ENCODE assay signal across 1 cellular context in the genomic region with DNA sequence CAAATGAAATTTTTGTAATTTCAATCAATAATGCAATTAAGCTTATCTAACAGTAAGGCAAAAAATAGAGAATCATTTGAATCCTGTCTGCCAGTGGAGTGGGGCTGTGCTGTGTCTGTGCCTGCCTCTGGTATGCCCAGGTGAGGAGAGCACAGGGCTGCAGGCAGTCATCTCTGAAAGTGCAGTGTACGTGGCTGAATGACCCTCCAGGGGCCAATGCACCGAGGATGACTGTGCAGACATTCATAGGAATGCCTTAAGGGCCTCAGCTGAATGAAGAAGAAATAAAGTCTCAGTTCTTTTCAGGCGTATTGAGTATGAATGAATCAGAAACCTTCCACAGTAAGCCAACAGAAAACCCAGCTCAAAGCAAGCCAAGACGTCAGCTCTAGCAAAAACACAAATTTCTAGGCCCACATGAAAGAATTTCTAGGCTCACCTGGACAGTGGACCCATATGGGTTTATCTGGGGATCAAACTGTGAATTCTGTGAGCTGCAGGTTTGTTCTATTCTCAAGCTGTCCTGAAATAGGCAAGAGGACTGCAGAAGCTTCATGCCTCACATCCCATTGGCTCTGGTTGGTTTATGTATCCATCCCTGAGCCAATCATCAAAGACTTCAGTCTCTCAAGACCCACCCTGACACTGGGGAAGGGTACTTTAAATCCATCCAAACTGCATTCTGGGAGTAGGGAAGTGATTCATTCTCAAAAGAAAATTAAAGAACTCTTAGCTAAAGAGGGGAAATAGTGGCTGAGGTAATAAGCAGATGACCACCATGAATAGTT.
TF ChIP-seq lines count a peak whose summit lies in the region.

No MANE protein-coding gene starts in this region.

TF ChIP-seq in GM23338, 12 proteins besides CTCF, POLR2A, EP300 and RAD21 (continued from another document):
- TF ChIP-seq, protein P1, sequence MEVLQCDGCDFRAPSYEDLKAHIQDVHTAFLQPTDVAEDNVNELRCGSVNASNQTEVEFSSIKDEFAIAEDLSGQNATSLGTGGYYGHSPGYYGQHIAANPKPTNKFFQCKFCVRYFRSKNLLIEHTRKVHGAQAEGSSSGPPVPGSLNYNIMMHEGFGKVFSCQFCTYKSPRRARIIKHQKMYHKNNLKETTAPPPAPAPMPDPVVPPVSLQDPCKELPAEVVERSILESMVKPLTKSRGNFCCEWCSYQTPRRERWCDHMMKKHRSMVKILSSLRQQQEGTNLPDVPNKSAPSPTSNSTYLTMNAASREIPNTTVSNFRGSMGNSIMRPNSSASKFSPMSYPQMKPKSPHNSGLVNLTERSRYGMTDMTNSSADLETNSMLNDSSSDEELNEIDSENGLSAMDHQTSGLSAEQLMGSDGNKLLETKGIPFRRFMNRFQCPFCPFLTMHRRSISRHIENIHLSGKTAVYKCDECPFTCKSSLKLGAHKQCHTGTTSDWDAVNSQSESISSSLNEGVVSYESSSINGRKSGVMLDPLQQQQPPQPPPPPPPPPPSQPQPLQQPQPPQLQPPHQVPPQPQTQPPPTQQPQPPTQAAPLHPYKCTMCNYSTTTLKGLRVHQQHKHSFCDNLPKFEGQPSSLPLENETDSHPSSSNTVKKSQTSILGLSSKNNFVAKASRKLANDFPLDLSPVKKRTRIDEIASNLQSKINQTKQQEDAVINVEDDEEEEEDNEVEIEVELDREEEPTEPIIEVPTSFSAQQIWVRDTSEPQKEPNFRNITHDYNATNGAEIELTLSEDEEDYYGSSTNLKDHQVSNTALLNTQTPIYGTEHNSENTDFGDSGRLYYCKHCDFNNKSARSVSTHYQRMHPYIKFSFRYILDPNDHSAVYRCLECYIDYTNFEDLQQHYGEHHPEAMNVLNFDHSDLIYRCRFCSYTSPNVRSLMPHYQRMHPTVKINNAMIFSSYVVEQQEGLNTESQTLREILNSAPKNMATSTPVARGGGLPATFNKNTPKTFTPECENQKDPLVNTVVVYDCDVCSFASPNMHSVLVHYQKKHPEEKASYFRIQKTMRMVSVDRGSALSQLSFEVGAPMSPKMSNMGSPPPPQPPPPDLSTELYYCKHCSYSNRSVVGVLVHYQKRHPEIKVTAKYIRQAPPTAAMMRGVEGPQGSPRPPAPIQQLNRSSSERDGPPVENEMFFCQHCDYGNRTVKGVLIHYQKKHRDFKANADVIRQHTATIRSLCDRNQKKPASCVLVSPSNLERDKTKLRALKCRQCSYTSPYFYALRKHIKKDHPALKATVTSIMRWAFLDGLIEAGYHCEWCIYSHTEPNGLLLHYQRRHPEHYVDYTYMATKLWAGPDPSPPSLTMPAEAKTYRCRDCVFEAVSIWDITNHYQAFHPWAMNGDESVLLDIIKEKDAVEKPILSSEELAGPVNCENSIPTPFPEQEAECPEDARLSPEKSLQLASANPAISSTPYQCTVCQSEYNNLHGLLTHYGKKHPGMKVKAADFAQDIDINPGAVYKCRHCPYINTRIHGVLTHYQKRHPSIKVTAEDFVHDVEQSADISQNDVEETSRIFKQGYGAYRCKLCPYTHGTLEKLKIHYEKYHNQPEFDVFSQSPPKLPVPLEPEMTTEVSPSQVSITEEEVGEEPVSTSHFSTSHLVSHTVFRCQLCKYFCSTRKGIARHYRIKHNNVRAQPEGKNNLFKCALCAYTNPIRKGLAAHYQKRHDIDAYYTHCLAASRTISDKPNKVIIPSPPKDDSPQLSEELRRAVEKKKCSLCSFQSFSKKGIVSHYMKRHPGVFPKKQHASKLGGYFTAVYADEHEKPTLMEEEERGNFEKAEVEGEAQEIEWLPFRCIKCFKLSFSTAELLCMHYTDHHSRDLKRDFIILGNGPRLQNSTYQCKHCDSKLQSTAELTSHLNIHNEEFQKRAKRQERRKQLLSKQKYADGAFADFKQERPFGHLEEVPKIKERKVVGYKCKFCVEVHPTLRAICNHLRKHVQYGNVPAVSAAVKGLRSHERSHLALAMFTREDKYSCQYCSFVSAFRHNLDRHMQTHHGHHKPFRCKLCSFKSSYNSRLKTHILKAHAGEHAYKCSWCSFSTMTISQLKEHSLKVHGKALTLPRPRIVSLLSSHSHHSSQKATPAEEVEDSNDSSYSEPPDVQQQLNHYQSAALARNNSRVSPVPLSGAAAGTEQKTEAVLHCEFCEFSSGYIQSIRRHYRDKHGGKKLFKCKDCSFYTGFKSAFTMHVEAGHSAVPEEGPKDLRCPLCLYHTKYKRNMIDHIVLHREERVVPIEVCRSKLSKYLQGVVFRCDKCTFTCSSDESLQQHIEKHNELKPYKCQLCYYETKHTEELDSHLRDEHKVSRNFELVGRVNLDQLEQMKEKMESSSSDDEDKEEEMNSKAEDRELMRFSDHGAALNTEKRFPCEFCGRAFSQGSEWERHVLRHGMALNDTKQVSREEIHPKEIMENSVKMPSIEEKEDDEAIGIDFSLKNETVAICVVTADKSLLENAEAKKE (CRISPR knock-in tag; IDR thresholded peaks at IDR 0.05): no peak
- TF ChIP-seq, protein P2, sequence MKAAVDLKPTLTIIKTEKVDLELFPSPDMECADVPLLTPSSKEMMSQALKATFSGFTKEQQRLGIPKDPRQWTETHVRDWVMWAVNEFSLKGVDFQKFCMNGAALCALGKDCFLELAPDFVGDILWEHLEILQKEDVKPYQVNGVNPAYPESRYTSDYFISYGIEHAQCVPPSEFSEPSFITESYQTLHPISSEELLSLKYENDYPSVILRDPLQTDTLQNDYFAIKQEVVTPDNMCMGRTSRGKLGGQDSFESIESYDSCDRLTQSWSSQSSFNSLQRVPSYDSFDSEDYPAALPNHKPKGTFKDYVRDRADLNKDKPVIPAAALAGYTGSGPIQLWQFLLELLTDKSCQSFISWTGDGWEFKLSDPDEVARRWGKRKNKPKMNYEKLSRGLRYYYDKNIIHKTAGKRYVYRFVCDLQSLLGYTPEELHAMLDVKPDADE (IDR thresholded peaks at IDR 0.05): no peak
